ENCODE assay signal across 10 cellular contexts in the genomic region with DNA sequence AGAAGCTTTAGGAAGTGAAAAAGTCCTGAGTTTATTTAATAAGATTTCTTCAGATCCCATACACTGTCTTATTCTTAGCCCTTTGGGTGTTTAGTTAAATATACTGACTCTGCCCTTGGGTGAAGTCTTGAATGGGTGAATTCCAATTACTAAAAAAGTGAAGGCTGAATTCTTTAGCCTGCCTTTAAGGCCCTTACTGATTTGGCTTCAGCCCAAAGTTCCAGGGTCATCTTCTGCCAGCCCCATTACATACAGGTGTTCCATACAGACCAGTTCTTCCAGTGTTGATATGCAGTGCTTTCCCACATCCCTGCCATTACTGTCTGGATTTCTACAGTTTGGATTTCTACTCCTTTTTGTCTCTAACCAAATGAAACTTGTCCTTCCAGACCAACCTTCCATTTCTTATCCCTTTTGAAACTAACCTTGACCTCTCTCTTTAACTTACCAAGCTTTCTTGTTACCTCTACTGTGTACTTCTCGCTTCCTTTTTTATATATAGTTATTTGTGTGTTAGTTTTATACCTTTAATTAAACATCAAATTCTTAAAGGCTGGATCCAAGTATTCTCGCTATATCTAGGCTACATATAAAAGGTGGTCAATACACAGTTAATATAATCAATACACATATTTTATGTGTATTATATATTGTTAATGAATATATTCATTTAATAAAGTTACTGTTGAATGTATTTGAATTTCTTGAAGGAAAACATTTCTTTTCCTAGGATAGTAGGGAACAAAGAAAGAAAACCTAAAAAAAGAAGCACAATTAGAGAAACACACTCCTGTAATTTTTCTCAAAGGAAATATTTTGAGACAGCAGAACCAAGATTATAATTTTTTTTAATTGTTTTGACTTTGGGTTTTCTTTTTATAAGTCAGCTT. TPM values are rescaled to one million over a fixed set of nuclear protein-coding genes. Genes with fewer than 3 reads are reported as not detected.
DNase-seq lines count a peak whose midpoint lies in the region; ATAC-seq and TF ChIP-seq lines count a peak whose summit lies in the region.
"Had no signal": no experiment of that assay in that cellular context is flagged by ENCODE, and none has a peak within 500 bp of the region (broad histone marks: within the 10 kb centered on the region; RNA-seq: fewer than 3 reads in every experiment).

No MANE protein-coding gene starts in this region.

- no peak for TF ChIP-seq POLR2A in heart left ventricle (IDR thresholded peaks at IDR 0.05)
- TF ChIP-seq POLR2A in vagina (IDR thresholded peaks at IDR 0.05): no peak

- no peaks in the 10 kb centered on the region for H3K27me3 ChIP-seq in heart left ventricle
- no peaks in the 10 kb centered on the region for H3K27me3 ChIP-seq in vagina
- no peaks in the 10 kb centered on the region for H3K27me3 ChIP-seq in brain microvascular endothelial cell (replicated peaks)

- TF ChIP-seq CTCF in heart left ventricle (IDR thresholded peaks at IDR 0.05) (no peak), vagina (IDR thresholded peaks at IDR 0.05) (no peak), brain microvascular endothelial cell (IDR thresholded peaks at IDR 0.05; ENCODE audit: low read depth, low read length, missing control alignments) (no peak)

- H3K9ac ChIP-seq in SK-N-MC (ENCODE audit: insufficient read length): no peak overlapping the region

- peak overlapping the region in 11 of 12 donors; percentile 55 to 77 (median 68) for H3K27ac ChIP-seq in heart left ventricle
- peak overlapping the region; percentile 66 for H3K27ac ChIP-seq in SK-N-MC
- H3K27ac ChIP-seq in vagina: peak overlapping the region; percentile 65
- H3K27ac ChIP-seq in brain microvascular endothelial cell: no peak overlapping the region

- H3K36me3 ChIP-seq in heart left ventricle: no peaks in the 10 kb centered on the region
- peaks cover 5% of the 10 kb centered on the region; the same call in 1 of the 2 replicates for H3K36me3 ChIP-seq in SK-N-MC (ENCODE audit: insufficient read depth, low read length)
- no peaks in the 10 kb centered on the region for H3K36me3 ChIP-seq in vagina
- no peaks in the 10 kb centered on the region for H3K36me3 ChIP-seq in brain microvascular endothelial cell (replicated peaks)

- ATAC-seq in heart left ventricle (peak in 1 of 4 donors; percentile 11), Right ventricle myocardium inferior (no peak), left colon (peak; percentile 85)
- ATAC-seq: PC-3 had no signal

- H3K9me3 ChIP-seq in heart left ventricle (no peaks in the 10 kb centered on the region), SK-N-MC (ENCODE audit: low read depth, low read length) (no peaks in the 10 kb centered on the region), vagina (no peaks in the 10 kb centered on the region)

- H3K4me3 ChIP-seq in heart left ventricle (peak overlapping the region in 2 of 12 donors; percentile 0 to 1), SK-N-MC (peak overlapping the region; percentile 10; the same call in 1 of the 2 replicates), vagina (no peak overlapping the region), brain microvascular endothelial cell (ENCODE audit: low read depth, low read length) (no peak overlapping the region)

- H3K4me1 ChIP-seq in heart left ventricle (peaks cover 0 to 95% (median 87%) of the 10 kb centered on the region in 12 donors), vagina (peaks cover 90% of the 10 kb centered on the region)

- 89 to 96% (median 94%) methylated on average over 2 of the region's 2 CpGs for WGBS in heart left ventricle, 4 donors

- intact Hi-C loops in heart left ventricle (cut with DNase I) (no loop called here), Right ventricle myocardium inferior (cut with DNase I) (no loop called here), left colon (cut with DNase I, micrococcal nuclease) (no loop called here), vagina (cut with DNase I) (no loop called here)

- no peak for DNase-seq in heart left ventricle
- no peak for DNase-seq in Right ventricle myocardium inferior (ENCODE audit: missing footprints)
- DNase-seq in SK-N-MC (ENCODE audit: low read depth, low spot score): no peak
- peak; percentile 26 to 34 for DNase-seq in left colon
- no peak for DNase-seq in vagina (ENCODE audit: extremely low spot score in 2 of 2)
- no peak for DNase-seq in effector CD8-positive, alpha-beta T cell (lab: John Stamatoyannopoulos, UW)
- no peak for DNase-seq in brain microvascular endothelial cell
- DNase-seq in germinal center (ENCODE audit: low spot score): no peak
- DNase-seq: head of caudate nucleus, PC-3 had no signal

- in situ Hi-C loops in brain microvascular endothelial cell (cut with HindIII; ENCODE audit: low pct_ligation_motif_present, low sequenced_read_pairs): no loop called here

RNA-seq across cellular contexts. Expression of gene MBNL1, which starts 15.0 kb away (rescaled TPM):
- total RNA-seq in heart left ventricle (100 to 1,000 TPM; 156 to 416 (median 193) TPM), Right ventricle myocardium inferior (180 TPM), left colon (100 to 1,000 TPM; 154 to 183 TPM), vagina (311 TPM)
- polyA plus RNA-seq in heart left ventricle: 10 to 100 TPM; 46.8 to 64.7 TPM

Comparison
In these comparisons a context has a peak if more than half of its experiments do, and no peak if none do; other contexts are left out.
1. DNase-seq: peak in left colon (2 of 2); none in heart left ventricle (0 of 5), Right ventricle myocardium inferior (single experiment), SK-N-MC (single experiment), vagina (0 of 2), effector CD8-positive, alpha-beta T cell (single experiment), brain microvascular endothelial cell (single experiment) and germinal center (single experiment).